In genomic region chr7:4833176-4833575, GRCh38 we compare ENCODE assay signal across 29 cellular contexts. TPM values are rescaled to one million over a fixed set of nuclear protein-coding genes. Genes with fewer than 3 reads are reported as not detected.
"Had no signal": no experiment of that assay in that cellular context is flagged by ENCODE, and none has a peak within 500 bp of the region (broad histone marks: within the 10 kb centered on the region; RNA-seq: fewer than 3 reads in every experiment).

No MANE protein-coding gene starts in this region.

- H3K27ac ChIP-seq: brain microvascular endothelial cell, WERI-Rb-1 had no signal

- H3K27me3 ChIP-seq: brain microvascular endothelial cell had no signal

- H3K36me3 ChIP-seq: brain microvascular endothelial cell had no signal

- ATAC-seq: activated CD4-positive, CD25-positive, alpha-beta regulatory T cell treated with anti-CD3 and anti-CD28 coated beads, Interleukin-2, amount 50 U/mL, for 24 hours; activated CD8-positive, alpha-beta T cell treated with anti-CD3 and anti-CD28 coated beads for 36 hours; activated T-cell treated with anti-CD3 and anti-CD28 coated beads, Interleukin-2, amount 50 U/mL, for 4 hours; activated T-helper 17 cell treated with anti-CD3 and anti-CD28 coated beads, Interleukin-2, amount 50 U/mL, for 72 hours; esophagus mucosa; T-helper 17 cell had no signal

- DNase-seq: activated B cell treated with CpG ODN at 0.5 μM for 24 hours; activated CD4-positive, alpha-beta T cell treated with anti-CD3 and anti-CD28 coated beads for 48 hours; activated CD4-positive, alpha-beta T cell treated with anti-CD3 and anti-CD28 coated beads, Interleukin-2, amount 50 U/mL, for 1 hour; activated CD4-positive, alpha-beta T cell treated with anti-CD3 and anti-CD28 coated beads, Interleukin-2, amount 50 U/mL, for 48 hours; activated CD8-positive, alpha-beta memory T cell treated with anti-CD3 and anti-CD28 coated beads for 24 hours; activated CD8-positive, alpha-beta T cell treated with anti-CD3 and anti-CD28 coated beads for 36 hours; activated effector memory CD4-positive, alpha-beta T cell treated with Interleukin-2 at 50 U/mL for 16 hours; activated gamma-delta T cell treated with Interleukin-2 at 50 U/mL for 16 hours; activated naive CD4-positive, alpha-beta T cell treated with anti-CD3 and anti-CD28 coated beads, Interleukin-2, amount 50 U/mL, for 16 hours; activated naive CD4-positive, alpha-beta T cell treated with Interleukin-2 at 50 U/mL for 16 hours; activated T-cell treated with anti-CD3 and anti-CD28 coated beads, Interleukin-2, amount 50 U/mL, for 4 hours; amniotic stem cell; anterior cingulate cortex; brain microvascular endothelial cell; cortex of kidney; effector CD8-positive, alpha-beta T cell; foreskin fibroblast; glutamatergic neuron; T-helper 1 cell; T-helper 17 cell; T1000; WERI-Rb-1 had no signal

RNA-seq across cellular contexts. Expression of gene PAPOLB, which starts 28.7 kb away (rescaled TPM):
- total RNA-seq: activated CD8-positive, alpha-beta T cell treated with anti-CD3 and anti-CD28 coated beads for 36 hours; activated T-helper 17 cell treated with anti-CD3 and anti-CD28 coated beads, Interleukin-2, amount 50 U/mL, for 72 hours; astrocyte; bronchial epithelial cell; epithelial cell of proximal tubule; esophagus mucosa; T-helper 17 cell had no signal
- polyA plus RNA-seq: adipose tissue had no signal

RNA-seq across cellular contexts. Expression of gene RADIL, which starts 50.3 kb away (rescaled TPM):
- total RNA-seq: activated B cell treated with CpG ODN at 0.5 μM for 24 hours had no signal
